ENCODE assay signal across 8 cellular contexts in genomic region chr19:35901854-35902661, GRCh38. TPM values are rescaled to one million over a fixed set of nuclear protein-coding genes. Genes with fewer than 3 reads are reported as not detected.
DNase-seq lines count a peak whose midpoint lies in the region; ATAC-seq and TF ChIP-seq lines count a peak whose summit lies in the region.

TSS of gene HCST (plus strand) at chr19:35902529. CDS start at chr19:35902594, 65 bp downstream.

- H3K4me1 Mint-ChIP-seq in CD4-positive, alpha-beta T cell (ENCODE audit: low read depth): peaks cover 60% of the 10 kb centered on the region
- H3K4me1 Mint-ChIP-seq in HFFc6 (ENCODE audit: low read depth): peaks cover 60% of the 10 kb centered on the region

- H3K36me3 ChIP-seq in WERI-Rb-1 (peaks cover 11% of the 10 kb centered on the region), psoas muscle (ENCODE audit: insufficient read depth in 1 of 2, low read depth in 1 of 2) (no peaks in the 10 kb centered on the region)

- POLR2A ChIA-PET in CD4-positive, alpha-beta T cell (lab: Charles Lee): interaction anchor here (1.6 to 2.7 kb wide), 3 partner anchors 20 to 30 kb away, joined by 6 to 24 read pairs (median 21); no protein-coding TSS in a partner anchor

- H3K27ac Mint-ChIP-seq in CD4-positive, alpha-beta T cell: peak within 1 kb of the TSS; percentile 92
- H3K27ac Mint-ChIP-seq in HFFc6: peak within 1 kb of the TSS; percentile 91

- peak within 1 kb of the TSS; percentile 100 for H3K27ac ChIP-seq in CD4-positive, alpha-beta T cell (ENCODE audit: low read depth, low read length)
- H3K27ac ChIP-seq in WERI-Rb-1: no peak within 1 kb of the TSS
- H3K27ac ChIP-seq in psoas muscle: no peak within 1 kb of the TSS

- no peaks in the 10 kb centered on the region for H3K27me3 ChIP-seq in CD4-positive, alpha-beta T cell (ENCODE audit: control insufficient read depth, insufficient read depth, low read length)
- H3K27me3 ChIP-seq in WERI-Rb-1 (ENCODE audit: insufficient read depth, low read depth, severe bottlenecking) (no peaks in the 10 kb centered on the region), psoas muscle (ENCODE audit: insufficient read depth in 3 of 3, low read length in 2 of 3) (peaks cover 0 to 4% (median 2%) of the 10 kb centered on the region in 3 donors)

- peak in 6 of 10 experiments; percentile 12 to 59 (median 30) for DNase-seq in CD4-positive, alpha-beta T cell
- peak; percentile 46 for DNase-seq in HFFc6
- DNase-seq in WERI-Rb-1: peak; percentile 34
- no peak for DNase-seq in epithelial cell of proximal tubule (ENCODE audit: low read depth)
- DNase-seq in psoas muscle: no peak
- no peak for DNase-seq in midbrain (lab: John Stamatoyannopoulos, UW)
- no peak for DNase-seq in HuH-7 (ENCODE audit: low spot score)

- intact Hi-C loops in CD4-positive, alpha-beta T cell (cut with DNase I, micrococcal nuclease): no loop called here
- intact Hi-C loops in psoas muscle (cut with DNase I): no loop called here

- H3K36me3 Mint-ChIP-seq in CD4-positive, alpha-beta T cell (ENCODE audit: low read depth): peaks cover 29% of the 10 kb centered on the region
- no peaks in the 10 kb centered on the region for H3K36me3 Mint-ChIP-seq in HFFc6 (ENCODE audit: low read depth)

- no peak for TF ChIP-seq CTCF in CD4-positive, alpha-beta T cell (IDR thresholded peaks at IDR 0.05)
- no peak for TF ChIP-seq CTCF in HFFc6 (IDR thresholded peaks at IDR 0.05)
- TF ChIP-seq CTCF in WERI-Rb-1 (IDR thresholded peaks at IDR 0.05; ENCODE audit: low read depth, low read length): no peak
- no peak for TF ChIP-seq CTCF in epithelial cell of proximal tubule (conservative IDR thresholded peaks at IDR 0.05; ENCODE audit: low read depth, low read length)
- TF ChIP-seq CTCF in psoas muscle (IDR thresholded peaks at IDR 0.05): no peak

- peaks cover 7% of the 10 kb centered on the region for H3K4me1 ChIP-seq in psoas muscle

- CTCF ChIA-PET in CD4-positive, alpha-beta T cell (lab: Charles Lee): no interaction called here

- WGBS in psoas muscle, 3 donors: 11 to 20% (median 13%) methylated on average over 6 of the region's 6 CpGs

- no peak within 1 kb of the TSS for H3K4me3 ChIP-seq in WERI-Rb-1 (ENCODE audit: low read depth, low read length)
- peak within 1 kb of the TSS; percentile 39 for H3K4me3 ChIP-seq in epithelial cell of proximal tubule (ENCODE audit: low read depth, low read length)
- H3K4me3 ChIP-seq in psoas muscle: peak within 1 kb of the TSS; percentile 30

- H3K4me3 Mint-ChIP-seq in CD4-positive, alpha-beta T cell: peak within 1 kb of the TSS; percentile 100
- H3K4me3 Mint-ChIP-seq in HFFc6: peak within 1 kb of the TSS; percentile 95

- H3K9me3 ChIP-seq in CD4-positive, alpha-beta T cell (ENCODE audit: control insufficient read depth, low read length): no peaks in the 10 kb centered on the region
- H3K9me3 ChIP-seq in WERI-Rb-1 (ENCODE audit: severe bottlenecking) (no peaks in the 10 kb centered on the region), psoas muscle (no peaks in the 10 kb centered on the region)

- no peaks in the 10 kb centered on the region for H3K9me3 Mint-ChIP-seq in CD4-positive, alpha-beta T cell
- H3K9me3 Mint-ChIP-seq in HFFc6: no peaks in the 10 kb centered on the region

- peak; percentile 28 for ATAC-seq in CD4-positive, alpha-beta T cell (ENCODE audit: poor library complexity)
- ATAC-seq in psoas muscle (no peak), GM21423 (IDR thresholded peaks at IDR 0.05; ENCODE audit: unreplicated experiment) (no peak)

- no peaks in the 10 kb centered on the region for H3K27me3 Mint-ChIP-seq in CD4-positive, alpha-beta T cell
- H3K27me3 Mint-ChIP-seq in HFFc6 (ENCODE audit: insufficient read depth): peaks cover 2% of the 10 kb centered on the region; the same call in 1 of the 2 replicates

RNA-seq across cellular contexts. Expression of gene HCST, which starts in this region (rescaled TPM):
- 10 to 100 TPM; 72.4 to 78.6 TPM for total RNA-seq in CD4-positive, alpha-beta T cell
- 1 to 10 TPM in 5 of 6 experiments, under 1 TPM in 1; 0.96 to 4.1 (median 1.2) TPM for total RNA-seq in HFFc6 (2021; fragmentation: NEBNext Ultra II Directional; extraction: Animal tissue kit (Norgen Biotek cat#: 25700))
- total RNA-seq in epithelial cell of proximal tubule: not detected in 2 replicates
- total RNA-seq in psoas muscle: 1 to 10 TPM; 1.7 to 4.7 (median 3.1) TPM
- 1 to 10 TPM; 1.1 to 4.2 (median 3.5) TPM for polyA plus RNA-seq in psoas muscle

Comparison
In these comparisons a context has a peak if more than half of its experiments do, and no peak if none do; other contexts are left out.
1. RNA of gene HCST (total RNA-seq): 72.4 to 78.6 TPM in CD4-positive, alpha-beta T cell; 1.7 to 4.7 TPM in psoas muscle, 0.96 to 4.1 TPM in HFFc6 and not detected in epithelial cell of proximal tubule; every median in the first group is over 10 times any median in the second.
2. DNase-seq: peak in CD4-positive, alpha-beta T cell (6 of 10), HFFc6 (single experiment) and WERI-Rb-1 (single experiment); none in epithelial cell of proximal tubule (single experiment), psoas muscle (0 of 2), midbrain (single experiment) and HuH-7 (single experiment).